Comparison of ENCODE assay signal across 13 cellular contexts in genomic region chr5:173679909-173680626, GRCh38.
DNase-seq lines count a peak whose midpoint lies in the region; ATAC-seq, FAIRE-seq and TF ChIP-seq lines count a peak whose summit lies in the region.
"Had no signal": no experiment of that assay in that cellular context is flagged by ENCODE, and none has a peak within 500 bp of the region (broad histone marks: within the 10 kb centered on the region; RNA-seq: fewer than 3 reads in every experiment).

No MANE protein-coding gene starts in this region.

- TF ChIP-seq CTCF in pancreas (IDR thresholded peaks at IDR 0.05) (no peak), breast epithelium (IDR thresholded peaks at IDR 0.05) (no peak), GM13977 (IDR thresholded peaks at IDR 0.05; ENCODE audit: extremely low read depth, insufficient read depth, missing control alignments) (no peak), MCF 10A (IDR thresholded peaks at IDR 0.05; ENCODE audit: unreplicated experiment) (no peak)

- FAIRE-seq in pancreas (lab: Jason Lieb, UNC) = no peak

- no peaks in the 10 kb centered on the region for H3K36me3 Mint-ChIP-seq in MCF 10A (ENCODE audit: insufficient read depth, unreplicated experiment)

- peaks cover 8% of the 10 kb centered on the region for H3K9me3 Mint-ChIP-seq in MCF 10A (ENCODE audit: unreplicated experiment)

- H3K27ac Mint-ChIP-seq in MCF 10A (ENCODE audit: low read depth, unreplicated experiment) = no peak overlapping the region
- H3K27ac Mint-ChIP-seq: activated CD4-positive, alpha-beta T cell treated with anti-CD3 and anti-CD28 coated beads, Interleukin-2, amount 10 ng/mL, durations not matched to agents 24 days and 14 days had no signal

- TF ChIP-seq POLR2A in breast epithelium (IDR thresholded peaks at IDR 0.05) = no peak

- CTCF ChIA-PET in MCF 10A (lab: Yijun Ruan, JAX) = interaction anchor here (0.6 kb wide), 1 partner anchor 387 kb away, joined by 5 read pairs; no protein-coding TSS in a partner anchor

- H3K4me1 ChIP-seq in pancreas (peaks cover 6 to 13% (median 11%) of the 10 kb centered on the region in 3 donors), breast epithelium (no peaks in the 10 kb centered on the region)
- H3K4me1 ChIP-seq: ascending aorta, esophagus squamous epithelium, psoas muscle had no signal

- H3K27me3 Mint-ChIP-seq in MCF 10A (ENCODE audit: insufficient read depth, unreplicated experiment) = no peaks in the 10 kb centered on the region
- H3K27me3 Mint-ChIP-seq: activated CD4-positive, alpha-beta T cell treated with anti-CD3 and anti-CD28 coated beads, Interleukin-2, amount 10 ng/mL, durations not matched to agents 24 days and 14 days had no signal

- DNase-seq in pancreas = peak in 1 of 6 donors; percentile 48
- DNase-seq in breast epithelium (ENCODE audit: low spot score in 2 of 2) = no peak
- DNase-seq in GM13977 (ENCODE audit: low spot score) = no peak
- no peak for DNase-seq in MCF 10A (ENCODE audit: unreplicated experiment)
- DNase-seq: activated CD4-positive, alpha-beta T cell treated with anti-CD3 and anti-CD28 coated beads, Interleukin-2, amount 10 ng/mL, durations not matched to agents 24 days and 14 days; esophagus squamous epithelium; GOT3; psoas muscle had no signal

- intact Hi-C loops in pancreas (cut with DNase I) (no loop called here), breast epithelium (cut with DNase I; ENCODE audit: low total_unique reads) (no loop called here), MCF 10A (cut with micrococcal nuclease) (no loop called here)

- H3K27me3 ChIP-seq in pancreas (no peaks in the 10 kb centered on the region), breast epithelium (no peaks in the 10 kb centered on the region)
- H3K27me3 ChIP-seq: ascending aorta had no signal

- H3K4me3 ChIP-seq in pancreas (no peak overlapping the region), breast epithelium (no peak overlapping the region)
- H3K4me3 ChIP-seq: ascending aorta, esophagus squamous epithelium, psoas muscle had no signal

- no peaks in the 10 kb centered on the region for H3K4me1 Mint-ChIP-seq in MCF 10A (ENCODE audit: insufficient read depth, unreplicated experiment)
- H3K4me1 Mint-ChIP-seq: activated CD4-positive, alpha-beta T cell treated with anti-CD3 and anti-CD28 coated beads, Interleukin-2, amount 10 ng/mL, durations not matched to agents 24 days and 14 days had no signal

- peak overlapping the region; percentile 24 to 65 (median 56) for H3K27ac ChIP-seq in pancreas
- no peak overlapping the region for H3K27ac ChIP-seq in breast epithelium
- H3K27ac ChIP-seq: ascending aorta, esophagus squamous epithelium, psoas muscle had no signal

- no peaks in the 10 kb centered on the region for H3K36me3 ChIP-seq in pancreas
- no peaks in the 10 kb centered on the region for H3K36me3 ChIP-seq in breast epithelium
- H3K36me3 ChIP-seq: ascending aorta, esophagus squamous epithelium had no signal

- H3K4me3 Mint-ChIP-seq in MCF 10A (ENCODE audit: unreplicated experiment) = no peak overlapping the region
- H3K4me3 Mint-ChIP-seq: activated CD4-positive, alpha-beta T cell treated with anti-CD3 and anti-CD28 coated beads, Interleukin-2, amount 10 ng/mL, durations not matched to agents 24 days and 14 days had no signal

- 96 to 97% methylated on average over 6 of the region's 6 CpGs for WGBS in pancreas, 2 donors

- in situ Hi-C loops in GM13977 (cut with MboI; ENCODE audit: low pct_unique_long_range_greater_than_20kb, low sequenced_read_pairs, unreplicated experiment) = no loop called here

- BruUV-seq in MCF 10A (replicated peaks; lab: Mats Ljungman, UMichigan) = no TSS peak

- ATAC-seq in GM19025 (IDR thresholded peaks at IDR 0.05; ENCODE audit: low read depth, unreplicated experiment) = peak; percentile 77
- ATAC-seq in GM21737 (IDR thresholded peaks at IDR 0.05; ENCODE audit: unreplicated experiment) = peak; percentile 66
- ATAC-seq in HG03460 (IDR thresholded peaks at IDR 0.05; ENCODE audit: unreplicated experiment) = peak; percentile 71
- peak; percentile 87 to 92 (median 90) for ATAC-seq in pancreas
- ATAC-seq: Panc1, psoas muscle had no signal

- H3K9me3 ChIP-seq in pancreas (no peaks in the 10 kb centered on the region), breast epithelium (peaks cover 0 to 6% of the 10 kb centered on the region in 2 donors)
- H3K9me3 ChIP-seq: ascending aorta, psoas muscle had no signal

- POLR2A ChIA-PET in MCF 10A (lab: Yijun Ruan, JAX) = no interaction called here

Comparison
In these comparisons a context has a peak if more than half of its experiments do, and no peak if none do; other contexts are left out.
1. H3K27ac ChIP-seq: peak in pancreas (4 of 4); none in breast epithelium (0 of 2).
2. Peak in every context shown above with its lines, with median percentiles within 50 percentile points of each other: ATAC-seq.